Comparison of ENCODE assay signal across 1 cellular context in genomic region chr2:38432827-38433606, GRCh38.
TF ChIP-seq lines count a peak whose summit lies in the region.

No MANE protein-coding gene starts in this region.

TF ChIP-seq in GM23338, 12 proteins besides CTCF, POLR2A, EP300 and RAD21 (continued from another document):
- TF ChIP-seq REST (IDR thresholded peaks at IDR 0.05; ENCODE audit: unreplicated experiment) (no peak), EZH2 (IDR thresholded peaks at IDR 0.05; ENCODE audit: low read depth, unreplicated experiment) (no peak), JUNB (IDR thresholded peaks at IDR 0.05; ENCODE audit: unreplicated experiment) (no peak), STAT1 (IDR thresholded peaks at IDR 0.05; ENCODE audit: unreplicated experiment) (no peak)
